Comparison of ENCODE assay signal across 28 cellular contexts in genomic region chr10:60380781-60381180, GRCh38.
"Had no signal": no experiment of that assay in that cellular context is flagged by ENCODE, and none has a peak within 500 bp of the region (broad histone marks: within the 10 kb centered on the region; RNA-seq: fewer than 3 reads in every experiment).

No MANE protein-coding gene starts in this region.

- DNase-seq: natural killer cell; occipital lobe; ovary; posterior cingulate gyrus; psoas muscle; right cardiac atrium; right lobe of liver; sigmoid colon; small intestine; stimulated activated CD4-positive, alpha-beta T cell treated with anti-CD3 and anti-CD28 coated beads, Interleukin-15, amount 100 ng/mL, for 24 hours; stimulated activated CD4-positive, alpha-beta T cell treated with anti-CD3 and anti-CD28 coated beads, Interleukin-2, amount 100 ng/mL, for 24 hours; stimulated activated CD4-positive, alpha-beta T cell treated with anti-CD3 and anti-CD28 coated beads, Interleukin-2, amount 100 ng/mL, for 48 hours; stimulated activated CD4-positive, alpha-beta T cell treated with anti-CD3 and anti-CD28 coated beads, Interleukin-4, amount 100 ng/mL, for 24 hours; stimulated activated naive B cell treated with anti-CD40 and anti-IgM and Interleukin-4, amounts not matched to agents 10 μg/mL and 1 μg/mL and 100 μg/mL, for 72 hours; stimulated activated naive CD4-positive, alpha-beta T cell treated with Interleukin-2 at 50 U/mL for 16 hours; stomach; thyroid gland; trophoblast cell; upper lobe of left lung had no signal

- H3K4me2 ChIP-seq: neural progenitor cell had no signal

- H3K36me3 Mint-ChIP-seq: natural killer cell; neural progenitor cell; stimulated activated effector memory CD8-positive, alpha-beta T cell treated with anti-CD3 and anti-CD28 coated beads, Interleukin-12 subunit alpha, Interleukin-12 subunit beta, amount 100 ng/mL, for 72 hours; stimulated activated naive B cell treated with anti-CD40 and anti-IgM and Interleukin-4, amounts not matched to agents 10 μg/mL and 1 μg/mL and 100 μg/mL, for 72 hours had no signal

- H3K27me3 ChIP-seq: neural progenitor cell, ovary, right lobe of liver, sigmoid colon, stomach, thyroid gland, tibial nerve, upper lobe of left lung, vagina had no signal

- H3K4me1 Mint-ChIP-seq: neural progenitor cell had no signal

- H3K9ac ChIP-seq: neural progenitor cell, parathyroid adenoma had no signal

- H3K27me3 Mint-ChIP-seq: progenitor cell of endocrine pancreas; stimulated activated naive CD8-positive, alpha-beta T cell treated with anti-CD3 and anti-CD28 coated beads, Interleukin-15, Interleukin-2, amounts not matched to agents 100 ng/mL and 50 ng/mL, for 24 hours had no signal

- H3K79me2 ChIP-seq: parathyroid adenoma had no signal

- H3K9me3 Mint-ChIP-seq: natural killer cell; nephron; neural progenitor cell; stimulated activated effector memory CD8-positive, alpha-beta T cell treated with anti-CD3 and anti-CD28 coated beads, Interleukin-12 subunit alpha, Interleukin-12 subunit beta, amount 100 ng/mL, for 72 hours; stimulated activated naive B cell treated with anti-CD40 and anti-IgM and Interleukin-4, amounts not matched to agents 10 μg/mL and 1 μg/mL and 100 μg/mL, for 72 hours; stimulated activated naive CD8-positive, alpha-beta T cell treated with anti-CD3 and anti-CD28 coated beads, Interleukin-15, Interleukin-2, amounts not matched to agents 100 ng/mL and 50 ng/mL, for 24 hours had no signal

- H3K36me3 ChIP-seq: neural progenitor cell, ovary, right lobe of liver, sigmoid colon, stomach, thoracic aorta, thyroid gland, tibial nerve, upper lobe of left lung, vagina had no signal

- H3K27ac ChIP-seq: neural progenitor cell, ovary, parathyroid adenoma, psoas muscle, right lobe of liver, sigmoid colon, stomach, thoracic aorta, thyroid gland, tibial nerve, upper lobe of left lung, vagina had no signal

- H3K4me3 ChIP-seq: neural progenitor cell, ovary, psoas muscle, right lobe of liver, sigmoid colon, stomach, thoracic aorta, thyroid gland, tibial nerve, upper lobe of left lung, vagina had no signal

- H2AFZ ChIP-seq: neural progenitor cell, parathyroid adenoma had no signal

- H3K4me1 ChIP-seq: neural progenitor cell, right lobe of liver had no signal

- H3K9me3 ChIP-seq: ovary, psoas muscle, right lobe of liver, sigmoid colon, stomach, thoracic aorta, thyroid gland, upper lobe of left lung, vagina had no signal

- H3K27ac Mint-ChIP-seq: natural killer cell; nephron; neural progenitor cell; progenitor cell of endocrine pancreas; stimulated activated effector memory CD8-positive, alpha-beta T cell treated with anti-CD3 and anti-CD28 coated beads, Interleukin-12 subunit alpha, Interleukin-12 subunit beta, amount 100 ng/mL, for 72 hours; stimulated activated naive B cell treated with anti-CD40 and anti-IgM and Interleukin-4, amounts not matched to agents 10 μg/mL and 1 μg/mL and 100 μg/mL, for 72 hours; stimulated activated naive CD8-positive, alpha-beta T cell treated with anti-CD3 and anti-CD28 coated beads, Interleukin-15, Interleukin-2, amounts not matched to agents 100 ng/mL and 50 ng/mL, for 24 hours had no signal

- H3K4me3 Mint-ChIP-seq: natural killer cell; nephron; neural progenitor cell; stimulated activated effector memory CD8-positive, alpha-beta T cell treated with anti-CD3 and anti-CD28 coated beads, Interleukin-12 subunit alpha, Interleukin-12 subunit beta, amount 100 ng/mL, for 72 hours; stimulated activated naive B cell treated with anti-CD40 and anti-IgM and Interleukin-4, amounts not matched to agents 10 μg/mL and 1 μg/mL and 100 μg/mL, for 72 hours; stimulated activated naive CD8-positive, alpha-beta T cell treated with anti-CD3 and anti-CD28 coated beads, Interleukin-15, Interleukin-2, amounts not matched to agents 100 ng/mL and 50 ng/mL, for 24 hours had no signal

- ATAC-seq: natural killer cell; psoas muscle; right cardiac atrium; right lobe of liver; stimulated activated effector memory CD8-positive, alpha-beta T cell treated with anti-CD3 and anti-CD28 coated beads, Interleukin-12 subunit alpha, Interleukin-12 subunit beta, amount 100 ng/mL, for 72 hours; stimulated activated naive B cell treated with anti-CD40 and anti-IgM and Interleukin-4, amounts not matched to agents 10 μg/mL and 1 μg/mL and 100 μg/mL, for 72 hours had no signal
